8 cellular contexts compared by ENCODE assay signal in genomic region chr5:123511648-123512605, GRCh38. TPM values are rescaled to one million over a fixed set of nuclear protein-coding genes. Genes with fewer than 3 reads are reported as not detected.
DNase-seq lines count a peak whose midpoint lies in the region; ATAC-seq, FAIRE-seq and TF ChIP-seq lines count a peak whose summit lies in the region.

Gene CSNK1G3, plus strand, starts transcription at chr5:123512177. Its CDS starts 33,487 bp downstream, at chr5:123545664.

- H3K9me3 ChIP-seq in adrenal gland (replicated peaks in 1 of 3): no peaks in the 10 kb centered on the region
- H3K9me3 ChIP-seq in trophoblast cell (ENCODE audit: insufficient read depth, low read depth, low read length): no peaks in the 10 kb centered on the region
- H3K9me3 ChIP-seq in transverse colon: no peaks in the 10 kb centered on the region

- H4K12ac ChIP-seq in trophoblast cell (ENCODE audit: low read depth, low read length): peak within 1 kb of the TSS; percentile 92

- no peaks in the 10 kb centered on the region for H3K27me3 ChIP-seq in adrenal gland
- no peaks in the 10 kb centered on the region for H3K27me3 ChIP-seq in trophoblast cell (ENCODE audit: insufficient read depth, low read length)
- no peaks in the 10 kb centered on the region for H3K27me3 ChIP-seq in transverse colon

- H3K27ac ChIP-seq in adrenal gland (peak within 1 kb of the TSS; percentile 79 to 98 (median 91)), trophoblast cell (ENCODE audit: low read depth, low read length) (peak within 1 kb of the TSS; percentile 84), transverse colon (peak within 1 kb of the TSS; percentile 97 to 99 (median 98))

- 1 to 2% (median 1%) methylated on average over 46 to 82 of the region's 82 CpGs for WGBS in adrenal gland, 4 donors
- WGBS in trophoblast cell (ENCODE audit: extremely low coverage, insufficient coverage, insufficient read length): no CpG with 5 or more reads among the region's 82 CpGs
- WGBS in transverse colon (ENCODE audit: low coverage in 1 of 2), 2 donors: 2 to 19% methylated on average over 3 to 44 of the region's 82 CpGs

- H3K4ac ChIP-seq in trophoblast cell (ENCODE audit: low read depth, low read length): peak within 1 kb of the TSS; percentile 88

- ATAC-seq in HG02798 (IDR thresholded peaks at IDR 0.05; ENCODE audit: poor library complexity, unreplicated experiment): peak; percentile 95

- H2AFZ ChIP-seq in trophoblast cell (ENCODE audit: insufficient read depth, low read length, poor library complexity): peak within 1 kb of the TSS; percentile 95

- H3K18ac ChIP-seq in trophoblast cell (ENCODE audit: low read length): peak within 1 kb of the TSS; percentile 96

- no peak within 1 kb of the TSS for H3K23ac ChIP-seq in trophoblast cell (ENCODE audit: low read length)

- peak within 1 kb of the TSS; percentile 79 for H2BK120ac ChIP-seq in trophoblast cell (ENCODE audit: insufficient read depth, low read length, poor library complexity)

- peak within 1 kb of the TSS; percentile 72 for H3K9ac ChIP-seq in trophoblast cell (ENCODE audit: low read length)

- peak within 1 kb of the TSS; percentile 93 for H4K8ac ChIP-seq in trophoblast cell (ENCODE audit: low read depth, low read length)

- H3K4me2 ChIP-seq in trophoblast cell (ENCODE audit: low read length): peak within 1 kb of the TSS; percentile 66

- intact Hi-C loops in adrenal gland (cut with DNase I) (no loop called here), cardiac septum (cut with DNase I) (loop anchor here (2.0 to 10.0 kb wide), 3 partner anchors 73 to 100 kb away; partner anchors contain the start of gene CEP120), transverse colon (cut with DNase I; ENCODE audit: low total_unique reads) (loop anchor here (5.0 kb wide), 1 partner anchor 90 kb away; the partner anchor contains the start of gene CEP120)

- peak; percentile 67 for DNase-seq in GM12891 (ENCODE audit: insufficient read length, low spot score)
- peak; percentile 98 for DNase-seq in NCI-H1436 (lab: John Stamatoyannopoulos, UW)
- DNase-seq in T-helper 1 cell: peak; percentile 83 to 96 (median 87)
- peak; percentile 97 to 99 (median 98) for DNase-seq in adrenal gland
- DNase-seq in cardiac septum (ENCODE audit: low spot score): peak; percentile 98
- DNase-seq in trophoblast cell: peak; percentile 96 to 98
- DNase-seq in transverse colon: peak; percentile 97

- H2BK12ac ChIP-seq in trophoblast cell (ENCODE audit: low read length): no peak within 1 kb of the TSS

- FAIRE-seq in GM12891 (lab: Jason Lieb, UNC): peak; percentile 94

- peaks cover 11% of the 10 kb centered on the region for H3K79me1 ChIP-seq in trophoblast cell (ENCODE audit: low read length)

- in situ Hi-C loops in transverse colon (cut with MboI; ENCODE audit: low pct_ligation_motif_present in 1 of 4, low pct_unique_long_range_greater_than_20kb in 1 of 4, low sequenced_read_pairs in 3 of 4): no loop called here

- peak within 1 kb of the TSS; percentile 93 for H3K14ac ChIP-seq in trophoblast cell (ENCODE audit: low read length)

- peak within 1 kb of the TSS; percentile 90 for H2BK5ac ChIP-seq in trophoblast cell (ENCODE audit: low read depth, low read length, poor library complexity)

- no peak within 1 kb of the TSS for H2AK5ac ChIP-seq in trophoblast cell (ENCODE audit: low read length)

- peak in 1 of 6 experiments; percentile 13 for TF ChIP-seq CTCF in adrenal gland (IDR thresholded peaks at IDR 0.05)
- no peak for TF ChIP-seq CTCF in transverse colon (IDR thresholded peaks at IDR 0.05)

- peaks cover 13% of the 10 kb centered on the region for H3K79me2 ChIP-seq in trophoblast cell (ENCODE audit: control insufficient read depth, insufficient read depth, low read length, poor library complexity)

- peaks cover 0 to 12% of the 10 kb centered on the region in 2 donors for H3K4me1 ChIP-seq in adrenal gland (replicated peaks in 1 of 2)
- peaks cover 0 to 4% of the 10 kb centered on the region in 2 experiments for H3K4me1 ChIP-seq in trophoblast cell (ENCODE audit: control insufficient read depth in 1 of 2, insufficient read depth in 2 of 2, low read length in 2 of 2)
- peaks cover 12 to 36% (median 19%) of the 10 kb centered on the region in 4 donors for H3K4me1 ChIP-seq in transverse colon

- H4K91ac ChIP-seq in trophoblast cell (ENCODE audit: low read depth, low read length): peak within 1 kb of the TSS; percentile 92

- H3K36me3 ChIP-seq in adrenal gland (replicated peaks in 1 of 2) (no peaks in the 10 kb centered on the region), trophoblast cell (ENCODE audit: control insufficient read depth in 1 of 2, insufficient read depth in 2 of 2, low read length in 2 of 2) (no peaks in the 10 kb centered on the region), transverse colon (no peaks in the 10 kb centered on the region)

- TF ChIP-seq POLR2A in GM12891 (IDR thresholded peaks at IDR 0.05; ENCODE audit: low read depth, low read length) (peak; percentile 94), adrenal gland (IDR thresholded peaks at IDR 0.05) (peak; percentile 96 to 98), transverse colon (IDR thresholded peaks at IDR 0.05) (peak; percentile 94)

- H3K4me3 ChIP-seq in adrenal gland (peak within 1 kb of the TSS; percentile 56 to 97 (median 90)), trophoblast cell (ENCODE audit: low read depth, low read length) (peak within 1 kb of the TSS; percentile 87), transverse colon (peak within 1 kb of the TSS; percentile 83 to 96 (median 94))

- no peak for TF ChIP-seq EP300 in transverse colon (IDR thresholded peaks at IDR 0.05; ENCODE audit: low read depth)

TF ChIP-seq in GM12891, 5 proteins besides CTCF, POLR2A, EP300 and RAD21:
- TF ChIP-seq SPI1 (IDR thresholded peaks at IDR 0.05; ENCODE audit: low read depth, low read length) (no peak), TAF1 (IDR thresholded peaks at IDR 0.05; ENCODE audit: low read depth, low read length) (peak; percentile 96), POU2F2 (IDR thresholded peaks at IDR 0.05; ENCODE audit: low read depth, low read length) (no peak), POLR2AphosphoS5 (IDR thresholded peaks at IDR 0.05; ENCODE audit: low read depth, low read length) (peak; percentile 94), PAX5 (IDR thresholded peaks at IDR 0.05; ENCODE audit: insufficient read depth, low read length, severe bottlenecking) (no peak)

RNA-seq across cellular contexts. Expression of gene CSNK1G3, which starts in this region (rescaled TPM):
- 7.2 TPM for polyA plus RNA-seq in GM12891 (2012; ENCODE audit: low read depth, missing spikeins)
- total RNA-seq in adrenal gland (10 to 100 TPM; 24.5 to 34.0 (median 31.0) TPM), cardiac septum (28.0 TPM), transverse colon (10 to 100 TPM; 31.8 to 84.0 (median 55.9) TPM)
- polyA plus RNA-seq in adrenal gland: 10 to 100 TPM in 1 of 3 donors, 1 to 10 TPM in 2; 7.3 to 27.3 (median 9.5) TPM
- polyA plus RNA-seq in trophoblast cell (2013): 37.9 and 40.6 TPM in 2 replicates

Comparison
In these comparisons a context has a peak if more than half of its experiments do, and no peak if none do; other contexts are left out.
1. Peak in every context shown above with its lines: DNase-seq, ATAC-seq, H3K4me3 ChIP-seq and H3K27ac ChIP-seq.
2. intact Hi-C loops: an anchor here in cardiac septum (2.0 to 10.0 kb wide) and transverse colon (5.0 kb wide); none called in adrenal gland.